In genomic region chr2:1813371-1813770, GRCh38 we compare ENCODE assay signal across 18 cellular contexts.
DNase-seq lines count a peak whose midpoint lies in the region; ATAC-seq and TF ChIP-seq lines count a peak whose summit lies in the region.
"Had no signal": no experiment of that assay in that cellular context is flagged by ENCODE, and none has a peak within 500 bp of the region (broad histone marks: within the 10 kb centered on the region; RNA-seq: fewer than 3 reads in every experiment).

No MANE protein-coding gene starts in this region.

- H3K9me3 Mint-ChIP-seq in WTC11 (no peaks in the 10 kb centered on the region), neural progenitor cell (no peaks in the 10 kb centered on the region)
- H3K9me3 Mint-ChIP-seq: GM23338, H9, HFFc6 had no signal

- peaks cover 5% of the 10 kb centered on the region for H3K27me3 Mint-ChIP-seq in WTC11 (ENCODE audit: low read depth)
- peaks cover 7% of the 10 kb centered on the region for H3K27me3 Mint-ChIP-seq in neural progenitor cell (ENCODE audit: insufficient read depth, low read depth)
- H3K27me3 Mint-ChIP-seq: CD4-positive, alpha-beta memory T cell had no signal

- peak overlapping the region; percentile 63 for H3K4me3 Mint-ChIP-seq in WTC11
- H3K4me3 Mint-ChIP-seq in neural progenitor cell = no peak overlapping the region
- H3K4me3 Mint-ChIP-seq: B cell; CD4-positive, alpha-beta memory T cell; GM23338; H9; HFFc6 had no signal

- peak overlapping the region; percentile 78 for H3K4me2 ChIP-seq in BLaER1
- no peak overlapping the region for H3K4me2 ChIP-seq in neural progenitor cell
- H3K4me2 ChIP-seq: GM23338 had no signal

- H3K4me1 ChIP-seq in BLaER1 (peaks cover 98% of the 10 kb centered on the region), ES-I3 (ENCODE audit: insufficient read depth, low read length) (peaks cover 4% of the 10 kb centered on the region; the same call in 1 of the 2 replicates), neural progenitor cell (peaks cover 3% of the 10 kb centered on the region), HAP-1 (no peaks in the 10 kb centered on the region)
- H3K4me1 ChIP-seq: Caco-2 had no signal

- peak; percentile 38 for ATAC-seq in WTC11
- ATAC-seq: GM23338 had no signal

- H3K9ac ChIP-seq in BLaER1 (peak overlapping the region; percentile 30; the same call in 1 of the 2 replicates), ES-I3 (ENCODE audit: low read depth, low read length) (peak overlapping the region; percentile 25; the same call in 1 of the 2 replicates), neural progenitor cell (no peak overlapping the region)

- CTCF ChIA-PET in WTC11 (lab: Charles Lee) = interaction anchor here (0.7 to 1.7 kb wide), 8 partner anchors 10 to 263 kb away, joined by 3 to 6 read pairs (median 4); no protein-coding TSS in a partner anchor

- TF ChIP-seq CTCF in WTC11 (IDR thresholded peaks at IDR 0.05) (no peak), neural progenitor cell (IDR thresholded peaks at IDR 0.05) (no peak)

- H3K4me3 ChIP-seq in BLaER1 = 0 out of 2 replicates have a peak overlapping the region, but pooled peaks have one; percentile 23
- H3K4me3 ChIP-seq in neural progenitor cell = no peak overlapping the region
- no peak overlapping the region for H3K4me3 ChIP-seq in HAP-1
- H3K4me3 ChIP-seq: GM23338 had no signal

- no peaks in the 10 kb centered on the region for H4K20me1 ChIP-seq in BLaER1
- H4K20me1 ChIP-seq in neural progenitor cell (ENCODE audit: low read depth) = no peaks in the 10 kb centered on the region

- H3K36me3 Mint-ChIP-seq in WTC11 (no peaks in the 10 kb centered on the region), neural progenitor cell (no peaks in the 10 kb centered on the region)
- H3K36me3 Mint-ChIP-seq: CD4-positive, alpha-beta memory T cell had no signal

- H3K27me3 ChIP-seq in BLaER1 = no peaks in the 10 kb centered on the region
- no peaks in the 10 kb centered on the region for H3K27me3 ChIP-seq in neural progenitor cell
- H3K27me3 ChIP-seq in HAP-1 (ENCODE audit: low read depth) = no peaks in the 10 kb centered on the region

- no peaks in the 10 kb centered on the region for H3F3A ChIP-seq in neural progenitor cell (ENCODE audit: low read depth)

- H3K27ac Mint-ChIP-seq in WTC11 (no peak overlapping the region), neural progenitor cell (peak overlapping the region; percentile 31)
- H3K27ac Mint-ChIP-seq: B cell, GM23338, HFFc6 had no signal

- H3K36me3 ChIP-seq in BLaER1 (no peaks in the 10 kb centered on the region), ES-I3 (ENCODE audit: insufficient read depth, low read length) (no peaks in the 10 kb centered on the region), neural progenitor cell (no peaks in the 10 kb centered on the region), HAP-1 (replicated peaks) (no peaks in the 10 kb centered on the region)

- no peaks in the 10 kb centered on the region for H3K79me2 ChIP-seq in neural progenitor cell (ENCODE audit: low read depth)

- no peaks in the 10 kb centered on the region for H3K9me3 ChIP-seq in BLaER1
- H3K9me3 ChIP-seq in ES-I3 (ENCODE audit: control insufficient read depth, insufficient read depth, low read length) = no peaks in the 10 kb centered on the region
- no peaks in the 10 kb centered on the region for H3K9me3 ChIP-seq in neural progenitor cell (ENCODE audit: low read depth)
- no peaks in the 10 kb centered on the region for H3K9me3 ChIP-seq in HAP-1
- H3K9me3 ChIP-seq: Caco-2 had no signal

- DNase-seq in WTC11 (ENCODE audit: low spot score) (peak; percentile 49), neural progenitor cell (ENCODE audit: low spot score) (no peak), HAP-1 (ENCODE audit: low spot score in 2 of 2) (no peak), COLO829 (ENCODE audit: low spot score) (no peak), NCI-H446 (lab: John Stamatoyannopoulos, UW) (no peak), T1000 (lab: John Stamatoyannopoulos, UW) (no peak)
- DNase-seq: C1 segment of cervical spinal cord; Caco-2; CD4-positive, alpha-beta memory T cell; DMS153; EL; H9; HFFc6 had no signal

- in situ Hi-C loops in HAP-1 (cut with MboI; ENCODE audit: low sequenced_read_pairs) = no loop called here

- H3K27ac ChIP-seq in BLaER1 = peak overlapping the region; percentile 81
- H3K27ac ChIP-seq in neural progenitor cell = no peak overlapping the region
- H3K27ac ChIP-seq: 22Rv1 had no signal

- H3K4me1 Mint-ChIP-seq in WTC11 (peaks cover 22% of the 10 kb centered on the region), neural progenitor cell (peaks cover 25% of the 10 kb centered on the region)

- no peak overlapping the region for H2AFZ ChIP-seq in neural progenitor cell (replicated peaks)
- H2AFZ ChIP-seq: GM23338 had no signal

- POLR2A ChIA-PET in WTC11 (lab: Charles Lee) = interaction anchor here (1.0 to 1.1 kb wide), 2 partner anchors 23 to 188 kb away, joined by 3 to 4 read pairs; no protein-coding TSS in a partner anchor

TF ChIP-seq in WTC11, 78 proteins besides CTCF, POLR2A, EP300 and RAD21:
- no peak for TF ChIP-seq PREB (CRISPR knock-in tag; IDR thresholded peaks at IDR 0.05; ENCODE audit: borderline replicate concordance)
- TF ChIP-seq ZNF317 (CRISPR knock-in tag; IDR thresholded peaks at IDR 0.05; ENCODE audit: borderline replicate concordance, low read depth) = no peak
- TF ChIP-seq ATF6 (CRISPR knock-in tag; IDR thresholded peaks at IDR 0.05) = no peak
